20 cellular contexts compared by ENCODE assay signal in genomic region chr4:153962311-153963039, GRCh38.
DNase-seq lines count a peak whose midpoint lies in the region; ATAC-seq, FAIRE-seq and TF ChIP-seq lines count a peak whose summit lies in the region.
"Had no signal": no experiment of that assay in that cellular context is flagged by ENCODE, and none has a peak within 500 bp of the region (broad histone marks: within the 10 kb centered on the region; RNA-seq: fewer than 3 reads in every experiment).

No MANE protein-coding gene starts in this region.

- H3K36me3 ChIP-seq in KMS-11 (ENCODE audit: insufficient read depth) (no peaks in the 10 kb centered on the region), astrocyte (ENCODE audit: insufficient read depth, low read length) (no peaks in the 10 kb centered on the region)
- H3K36me3 ChIP-seq: MG63 had no signal

- H3K79me2 ChIP-seq in KMS-11 (ENCODE audit: insufficient read depth, low read depth) (no peaks in the 10 kb centered on the region), astrocyte (ENCODE audit: insufficient read depth, low read length) (no peaks in the 10 kb centered on the region)

- H3K4me2 ChIP-seq in KMS-11 (peak overlapping the region; percentile 21; the same call in 1 of the 2 replicates), astrocyte (ENCODE audit: low read length) (no peak overlapping the region)

- no peaks in the 10 kb centered on the region for H3K36me3 Mint-ChIP-seq in astrocyte (ENCODE audit: low read depth, unreplicated experiment)
- no peaks in the 10 kb centered on the region for H3K36me3 Mint-ChIP-seq in stimulated activated memory B cell treated with anti-CD40 and anti-IgM and Interleukin-4, amounts not matched to agents 10 μg/mL and 1 μg/mL and 100 μg/mL, for 72 hours
- H3K36me3 Mint-ChIP-seq: CD4-positive, alpha-beta memory T cell had no signal

- peak; percentile 54 for ATAC-seq in stimulated activated memory B cell treated with anti-CD40 and anti-IgM and Interleukin-4, amounts not matched to agents 10 μg/mL and 1 μg/mL and 100 μg/mL, for 72 hours
- ATAC-seq in Right ventricle myocardium superior (ENCODE audit: poor library complexity), result no peak
- ATAC-seq: HCT116, PC-3 had no signal

- intact Hi-C loops in Right ventricle myocardium superior (cut with DNase I), result no loop called here

- H2AFZ ChIP-seq in KMS-11 (ENCODE audit: low read depth) (no peak overlapping the region), astrocyte (ENCODE audit: low read depth, low read length) (no peak overlapping the region)

- H4K20me1 ChIP-seq in KMS-11 (ENCODE audit: insufficient read depth) (no peaks in the 10 kb centered on the region), astrocyte (ENCODE audit: insufficient read depth, low read length) (no peaks in the 10 kb centered on the region)

- TF ChIP-seq CTCF in KMS-11 (conservative IDR thresholded peaks at IDR 0.05; ENCODE audit: low read depth, low read length) (no peak), astrocyte (IDR thresholded peaks at IDR 0.05; ENCODE audit: insufficient read depth, low read depth, low read length) (no peak)

- H3K4me3 ChIP-seq in KMS-11 (IDR thresholded peaks at IDR 0.05; ENCODE audit: insufficient read depth, low read depth, low read length) (no peak overlapping the region), astrocyte (ENCODE audit: insufficient read depth, low read depth, low read length) (no peak overlapping the region)
- H3K4me3 ChIP-seq: MG63 had no signal

- no peak overlapping the region for H3K9ac ChIP-seq in KMS-11
- no peak overlapping the region for H3K9ac ChIP-seq in astrocyte (ENCODE audit: low read length)

- no peak for FAIRE-seq in astrocyte (lab: Jason Lieb, UNC)
- FAIRE-seq: islet of Langerhans had no signal

- DNase-seq in stimulated activated CD4-positive, alpha-beta T cell treated with anti-CD3 and anti-CD28 coated beads, Interleukin-15, amount 100 ng/mL, for 24 hours, result peak; percentile 27
- no peak for DNase-seq in stimulated activated CD4-positive, alpha-beta T cell treated with anti-CD3 and anti-CD28 coated beads, Interleukin-4, amount 100 ng/mL, for 1 hour
- DNase-seq in astrocyte (ENCODE audit: low read depth) (no peak), Right ventricle myocardium superior (no peak), NCI-H748 (lab: John Stamatoyannopoulos, UW; ENCODE audit: unreplicated experiment) (no peak), NCI-H1417 (lab: John Stamatoyannopoulos, UW) (no peak)
- DNase-seq: activated naive CD4-positive, alpha-beta T cell treated with Interleukin-2 at 50 U/mL for 16 hours; CD4-positive, alpha-beta memory T cell; dermis blood vessel endothelial cell; DMS79 treated with DMSO at 0.1 percent for 48 hours; erythroblast; head of caudate nucleus; MG63; NCI-H524; PC-3 had no signal

- H3K9me3 Mint-ChIP-seq in astrocyte (ENCODE audit: unreplicated experiment), result peaks cover 6% of the 10 kb centered on the region
- H3K9me3 Mint-ChIP-seq in stimulated activated memory B cell treated with anti-CD40 and anti-IgM and Interleukin-4, amounts not matched to agents 10 μg/mL and 1 μg/mL and 100 μg/mL, for 72 hours, result peaks cover 6% of the 10 kb centered on the region

- peak overlapping the region; percentile 79 for H3K27ac Mint-ChIP-seq in astrocyte (ENCODE audit: unreplicated experiment)
- no peak overlapping the region for H3K27ac Mint-ChIP-seq in stimulated activated memory B cell treated with anti-CD40 and anti-IgM and Interleukin-4, amounts not matched to agents 10 μg/mL and 1 μg/mL and 100 μg/mL, for 72 hours
- H3K27ac Mint-ChIP-seq: brain; CD4-positive, alpha-beta memory T cell had no signal

- H3K27me3 Mint-ChIP-seq in astrocyte (ENCODE audit: low read depth, unreplicated experiment), result no peaks in the 10 kb centered on the region
- no peaks in the 10 kb centered on the region for H3K27me3 Mint-ChIP-seq in stimulated activated memory B cell treated with anti-CD40 and anti-IgM and Interleukin-4, amounts not matched to agents 10 μg/mL and 1 μg/mL and 100 μg/mL, for 72 hours
- H3K27me3 Mint-ChIP-seq: brain had no signal

- H3K9me3 ChIP-seq in astrocyte (ENCODE audit: insufficient read depth, low read depth, low read length), result no peaks in the 10 kb centered on the region
- H3K9me3 ChIP-seq: MG63 had no signal

- peaks cover 17% of the 10 kb centered on the region for H3K4me1 ChIP-seq in KMS-11 (ENCODE audit: low read depth, poor library complexity, severe bottlenecking)
- peaks cover 3% of the 10 kb centered on the region for H3K4me1 ChIP-seq in astrocyte (ENCODE audit: insufficient read depth, low read length)

- H3K27me3 ChIP-seq in KMS-11 (ENCODE audit: insufficient read depth, low read depth), result no peaks in the 10 kb centered on the region
- H3K27me3 ChIP-seq in astrocyte (ENCODE audit: insufficient read depth, low read length), result no peaks in the 10 kb centered on the region
- H3K27me3 ChIP-seq: MG63 had no signal

- H3K27ac ChIP-seq in KMS-11 (no peak overlapping the region), astrocyte (ENCODE audit: low read depth, low read length) (peak overlapping the region; percentile 7)

- peaks cover 13% of the 10 kb centered on the region for H3K4me1 Mint-ChIP-seq in astrocyte (ENCODE audit: low read depth, unreplicated experiment)
- H3K4me1 Mint-ChIP-seq in stimulated activated memory B cell treated with anti-CD40 and anti-IgM and Interleukin-4, amounts not matched to agents 10 μg/mL and 1 μg/mL and 100 μg/mL, for 72 hours, result peaks cover 7% of the 10 kb centered on the region
- H3K4me1 Mint-ChIP-seq: brain; CD4-positive, alpha-beta memory T cell had no signal

- no peak overlapping the region for H3K4me3 Mint-ChIP-seq in astrocyte (ENCODE audit: unreplicated experiment)
- H3K4me3 Mint-ChIP-seq in stimulated activated memory B cell treated with anti-CD40 and anti-IgM and Interleukin-4, amounts not matched to agents 10 μg/mL and 1 μg/mL and 100 μg/mL, for 72 hours, result peak overlapping the region; percentile 0
- H3K4me3 Mint-ChIP-seq: brain had no signal
